In the genomic region with DNA sequence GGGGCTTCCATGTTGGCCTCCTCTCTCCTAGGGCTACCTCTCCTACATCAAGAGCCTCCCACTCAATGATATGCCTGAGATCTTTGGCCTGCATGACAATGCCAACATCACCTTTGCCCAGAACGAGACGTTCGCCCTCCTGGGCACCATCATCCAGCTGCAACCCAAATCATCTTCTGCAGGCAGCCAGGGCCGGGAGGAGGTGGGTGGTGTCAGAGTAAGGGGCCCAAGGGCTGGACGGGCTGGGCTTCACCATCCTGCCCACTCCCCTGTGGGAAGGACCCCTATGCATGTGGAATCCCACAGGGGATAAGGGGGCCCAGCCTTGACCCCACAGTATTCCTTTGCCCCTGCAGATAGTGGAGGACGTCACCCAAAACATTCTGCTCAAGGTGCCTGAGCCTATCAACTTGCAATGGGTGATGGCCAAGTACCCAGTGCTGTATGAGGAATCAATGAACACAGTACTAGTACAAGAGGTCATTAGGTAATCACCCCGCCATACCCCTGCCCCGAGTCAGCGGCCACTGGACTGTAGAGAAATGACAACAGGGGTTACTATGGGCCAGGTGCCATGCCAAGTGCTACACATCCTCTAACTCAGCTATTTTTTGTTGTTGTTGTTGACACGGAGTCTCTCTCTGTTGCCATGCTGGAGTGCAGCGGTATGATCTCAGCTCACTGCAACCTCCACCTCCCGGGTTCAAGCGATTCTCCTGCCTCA, we compare ENCODE assay signal across 13 cellular contexts. TPM values are rescaled to one million over a fixed set of nuclear protein-coding genes. Genes with fewer than 3 reads are reported as not detected.
"Had no signal": no experiment of that assay in that cellular context is flagged by ENCODE, and none has a peak within 500 bp of the region (broad histone marks: within the 10 kb centered on the region; RNA-seq: fewer than 3 reads in every experiment).

No MANE protein-coding gene starts in this region.

- H3K27me3 Mint-ChIP-seq: activated CD4-positive, alpha-beta T cell treated with anti-CD3 and anti-CD28 coated beads, Interleukin-2, amount 10 ng/mL, durations not matched to agents 7 days and 5 days had no signal

- DNase-seq: activated CD4-positive, alpha-beta T cell treated with anti-CD3 and anti-CD28 coated beads, Interleukin-2, amount 10 ng/mL, durations not matched to agents 7 days and 5 days; activated naive CD4-positive, alpha-beta T cell treated with anti-CD3 and anti-CD28 coated beads for 36 hours; colonic mucosa; islet precursor cell; stimulated activated CD4-positive, alpha-beta T cell treated with anti-CD3 and anti-CD28 coated beads, Interleukin-4, amount 100 ng/mL, for 1 hour; stimulated activated naive CD4-positive, alpha-beta T cell; T-helper 9 cell had no signal

- H3K9me3 ChIP-seq: colonic mucosa, ovary, tibial artery, vagina had no signal

- H3K27me3 ChIP-seq: colonic mucosa, hepatocyte, ovary, tibial artery, vagina had no signal

- ATAC-seq: esophagus mucosa had no signal

- H3K9me3 Mint-ChIP-seq: activated CD4-positive, alpha-beta T cell treated with anti-CD3 and anti-CD28 coated beads, Interleukin-2, amount 10 ng/mL, durations not matched to agents 7 days and 5 days; activated naive CD4-positive, alpha-beta T cell treated with anti-CD3 and anti-CD28 coated beads for 36 hours; neural crest cell had no signal

- H3K4me3 Mint-ChIP-seq: activated CD4-positive, alpha-beta T cell treated with anti-CD3 and anti-CD28 coated beads, Interleukin-2, amount 10 ng/mL, durations not matched to agents 7 days and 5 days; activated naive CD4-positive, alpha-beta T cell treated with anti-CD3 and anti-CD28 coated beads for 36 hours; neural crest cell had no signal

- H3K4me1 ChIP-seq: tibial artery, vagina had no signal

- H3K4me1 Mint-ChIP-seq: activated CD4-positive, alpha-beta T cell treated with anti-CD3 and anti-CD28 coated beads, Interleukin-2, amount 10 ng/mL, durations not matched to agents 7 days and 5 days; neural crest cell had no signal

- H3K27ac Mint-ChIP-seq: activated CD4-positive, alpha-beta T cell treated with anti-CD3 and anti-CD28 coated beads, Interleukin-2, amount 10 ng/mL, durations not matched to agents 7 days and 5 days; activated naive CD4-positive, alpha-beta T cell treated with anti-CD3 and anti-CD28 coated beads for 36 hours had no signal

- H3K36me3 ChIP-seq: ovary had no signal

- H3K27ac ChIP-seq: colonic mucosa, hepatocyte, ovary, tibial artery, vagina had no signal

- H3K4me3 ChIP-seq: colonic mucosa, hepatocyte, ovary, tibial artery, vagina had no signal

RNA-seq across cellular contexts. Expression of a gene that starts 47.1 kb away (rescaled TPM):
- total RNA-seq: activated naive CD4-positive, alpha-beta T cell treated with anti-CD3 and anti-CD28 coated beads for 36 hours had no signal

RNA-seq across cellular contexts. Expression of a gene that starts 56.0 kb away (rescaled TPM):
- total RNA-seq: neural crest cell had no signal
